Comparison of ENCODE assay signal across 1 cellular context in the genomic region with DNA sequence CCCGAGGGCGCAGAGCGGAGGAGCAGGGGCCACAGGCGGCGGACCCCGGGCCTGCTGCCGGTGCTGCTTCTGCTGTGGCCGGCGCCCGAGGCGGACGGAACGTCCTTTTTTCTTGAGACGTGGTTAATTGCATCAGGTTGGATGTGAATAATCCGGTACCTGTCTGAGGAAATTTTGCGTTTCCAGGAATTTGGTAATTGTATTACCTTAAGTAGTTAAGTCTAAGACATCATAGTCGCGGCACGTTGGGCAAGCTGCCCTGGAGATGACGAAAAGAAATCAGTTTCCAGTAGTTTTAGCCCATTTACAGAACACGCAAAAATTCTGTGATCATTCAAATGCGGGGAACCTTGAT.
TF ChIP-seq lines count a peak whose summit lies in the region.

No MANE protein-coding gene starts in this region.

TF ChIP-seq in K562, 482 proteins besides CTCF, POLR2A, EP300 and RAD21:
- TF ChIP-seq NEUROD1 (IDR thresholded peaks at IDR 0.05; ENCODE audit: borderline replicate concordance, low read depth, low read length, partially characterized antibody): peak; percentile 4
- no peak for TF ChIP-seq ZNF586 (CRISPR knock-in tag; conservative IDR thresholded peaks at IDR 0.05)
- no peak for TF ChIP-seq MIER1 (IDR thresholded peaks at IDR 0.05; ENCODE audit: low read depth)
- no peak for TF ChIP-seq ZNF668 (CRISPR knock-in tag; IDR thresholded peaks at IDR 0.05)
- no peak for TF ChIP-seq ZNF224 (CRISPR knock-in tag; IDR thresholded peaks at IDR 0.05)
- TF ChIP-seq ZNF354B (CRISPR knock-in tag; IDR thresholded peaks at IDR 0.05): no peak
- TF ChIP-seq CEBPG (CRISPR knock-in tag; IDR thresholded peaks at IDR 0.05): no peak
- 0 out of 4 replicates have a peak, but pooled peaks of 1 of the 2 experiments have one; percentile 14 for TF ChIP-seq CEBPG (tag; conservative IDR thresholded peaks at IDR 0.05 in 1 of 2, IDR thresholded peaks at IDR 0.05 in 1 of 2)
- TF ChIP-seq ZNF766 (CRISPR knock-in tag; conservative IDR thresholded peaks at IDR 0.05): no peak
- TF ChIP-seq MCM7 (IDR thresholded peaks at IDR 0.05): no peak
- TF ChIP-seq IFI16 (CRISPR knock-in tag; IDR thresholded peaks at IDR 0.05): no peak
- TF ChIP-seq DNMT1 (IDR thresholded peaks at IDR 0.05): no peak
- TF ChIP-seq ZNF184 (CRISPR knock-in tag; IDR thresholded peaks at IDR 0.05): no peak
- TF ChIP-seq MTA3 (IDR thresholded peaks at IDR 0.05; ENCODE audit: borderline replicate concordance): no peak
- TF ChIP-seq XRCC3 (IDR thresholded peaks at IDR 0.05): no peak
- no peak for TF ChIP-seq BRD9 (IDR thresholded peaks at IDR 0.05; ENCODE audit: low read depth, partially characterized antibody)
- TF ChIP-seq, protein P1, sequence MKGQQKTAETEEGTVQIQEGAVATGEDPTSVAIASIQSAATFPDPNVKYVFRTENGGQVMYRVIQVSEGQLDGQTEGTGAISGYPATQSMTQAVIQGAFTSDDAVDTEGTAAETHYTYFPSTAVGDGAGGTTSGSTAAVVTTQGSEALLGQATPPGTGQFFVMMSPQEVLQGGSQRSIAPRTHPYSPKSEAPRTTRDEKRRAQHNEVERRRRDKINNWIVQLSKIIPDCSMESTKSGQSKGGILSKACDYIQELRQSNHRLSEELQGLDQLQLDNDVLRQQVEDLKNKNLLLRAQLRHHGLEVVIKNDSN (CRISPR knock-in tag; IDR thresholded peaks at IDR 0.05): no peak
- peak; percentile 6 for TF ChIP-seq RBBP5 (IDR thresholded peaks at IDR 0.05; ENCODE audit: borderline replicate concordance, insufficient read depth, low read length, poor library complexity, severe bottlenecking)
- no peak for TF ChIP-seq ZNF140 (CRISPR knock-in tag; IDR thresholded peaks at IDR 0.05)
- TF ChIP-seq ZFPM2 (CRISPR knock-in tag; IDR thresholded peaks at IDR 0.05): no peak
- TF ChIP-seq POLR2B (IDR thresholded peaks at IDR 0.05; ENCODE audit: low read depth, partially characterized antibody): no peak
- TF ChIP-seq STAG1 (CRISPR knock-in tag; IDR thresholded peaks at IDR 0.05; ENCODE audit: borderline replicate concordance): no peak
- no peak for TF ChIP-seq PPARD (CRISPR knock-in tag; IDR thresholded peaks at IDR 0.05)
- no peak for TF ChIP-seq PCBP2 (IDR thresholded peaks at IDR 0.05; ENCODE audit: low read depth, low read length, poor library complexity, severe bottlenecking)
- TF ChIP-seq, protein P2, sequence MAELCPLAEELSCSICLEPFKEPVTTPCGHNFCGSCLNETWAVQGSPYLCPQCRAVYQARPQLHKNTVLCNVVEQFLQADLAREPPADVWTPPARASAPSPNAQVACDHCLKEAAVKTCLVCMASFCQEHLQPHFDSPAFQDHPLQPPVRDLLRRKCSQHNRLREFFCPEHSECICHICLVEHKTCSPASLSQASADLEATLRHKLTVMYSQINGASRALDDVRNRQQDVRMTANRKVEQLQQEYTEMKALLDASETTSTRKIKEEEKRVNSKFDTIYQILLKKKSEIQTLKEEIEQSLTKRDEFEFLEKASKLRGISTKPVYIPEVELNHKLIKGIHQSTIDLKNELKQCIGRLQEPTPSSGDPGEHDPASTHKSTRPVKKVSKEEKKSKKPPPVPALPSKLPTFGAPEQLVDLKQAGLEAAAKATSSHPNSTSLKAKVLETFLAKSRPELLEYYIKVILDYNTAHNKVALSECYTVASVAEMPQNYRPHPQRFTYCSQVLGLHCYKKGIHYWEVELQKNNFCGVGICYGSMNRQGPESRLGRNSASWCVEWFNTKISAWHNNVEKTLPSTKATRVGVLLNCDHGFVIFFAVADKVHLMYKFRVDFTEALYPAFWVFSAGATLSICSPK (IDR thresholded peaks at IDR 0.05; ENCODE audit: borderline replicate concordance): no peak
- 0 out of 2 replicates have a peak, but pooled peaks have one; percentile 45 for TF ChIP-seq ZSCAN29 (IDR thresholded peaks at IDR 0.05)
- TF ChIP-seq GABPA (tag; conservative IDR thresholded peaks at IDR 0.05; ENCODE audit: low read depth): no peak
- no peak for TF ChIP-seq SRSF7 (optimal IDR thresholded peaks at IDR 0.05; ENCODE audit: low read depth, low read length)
- TF ChIP-seq, protein P3, sequence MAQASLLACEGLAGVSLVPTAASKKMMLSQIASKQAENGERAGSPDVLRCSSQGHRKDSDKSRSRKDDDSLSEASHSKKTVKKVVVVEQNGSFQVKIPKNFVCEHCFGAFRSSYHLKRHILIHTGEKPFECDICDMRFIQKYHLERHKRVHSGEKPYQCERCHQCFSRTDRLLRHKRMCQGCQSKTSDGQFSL (CRISPR knock-in tag; IDR thresholded peaks at IDR 0.05): no peak
- TF ChIP-seq, protein P3 (tag; IDR thresholded peaks at IDR 0.05): no peak
- TF ChIP-seq NR2C2 (CRISPR knock-in tag; IDR thresholded peaks at IDR 0.05): no peak
- TF ChIP-seq NR2C2 (tag; IDR thresholded peaks at IDR 0.05): 0 out of 2 replicates have a peak, but pooled peaks have one; percentile 2
